ENCODE assay signal across 8 cellular contexts in genomic region chr2:9951272-9951521, GRCh38. TPM values are rescaled to one million over a fixed set of nuclear protein-coding genes. Genes with fewer than 3 reads are reported as not detected.
DNase-seq lines count a peak whose midpoint lies in the region; ATAC-seq and TF ChIP-seq lines count a peak whose summit lies in the region.

No MANE protein-coding gene starts in this region.

- H3K27me3 Mint-ChIP-seq in activated CD8-positive, alpha-beta memory T cell treated with anti-CD3 and anti-CD28 coated beads, Interleukin-2, amount 10 ng/mL, durations not matched to agents 7 days and 5 days: peaks cover 68% of the 10 kb centered on the region
- H3K27me3 Mint-ChIP-seq in activated naive CD8-positive, alpha-beta T cell treated with anti-CD3 and anti-CD28 coated beads for 36 hours: peaks cover 46% of the 10 kb centered on the region

- peak overlapping the region; percentile 63 for H3K4me3 Mint-ChIP-seq in activated CD8-positive, alpha-beta memory T cell treated with anti-CD3 and anti-CD28 coated beads, Interleukin-2, amount 10 ng/mL, durations not matched to agents 7 days and 5 days
- peak overlapping the region; percentile 70 for H3K4me3 Mint-ChIP-seq in activated naive CD8-positive, alpha-beta T cell treated with anti-CD3 and anti-CD28 coated beads for 36 hours

- ATAC-seq in activated CD8-positive, alpha-beta memory T cell treated with anti-CD3 and anti-CD28 coated beads, Interleukin-2, amount 10 ng/mL, durations not matched to agents 7 days and 5 days: no peak
- ATAC-seq in left lung (no peak), HG02981 (IDR thresholded peaks at IDR 0.05; ENCODE audit: unreplicated experiment) (no peak)

- H3K36me3 Mint-ChIP-seq in activated CD8-positive, alpha-beta memory T cell treated with anti-CD3 and anti-CD28 coated beads, Interleukin-2, amount 10 ng/mL, durations not matched to agents 7 days and 5 days: no peaks in the 10 kb centered on the region
- H3K36me3 Mint-ChIP-seq in activated naive CD8-positive, alpha-beta T cell treated with anti-CD3 and anti-CD28 coated beads for 36 hours: no peaks in the 10 kb centered on the region

- peaks cover 0 to 30% of the 10 kb centered on the region in 2 donors for H3K4me1 ChIP-seq in left lung
- H3K4me1 ChIP-seq in thymus (ENCODE audit: control insufficient read depth, insufficient read depth, low read length): peaks cover 8% of the 10 kb centered on the region

- H3K27me3 ChIP-seq in left lung (peaks cover 0 to 75% of the 10 kb centered on the region in 2 donors), thymus (ENCODE audit: control insufficient read depth, insufficient read depth) (peaks cover 38% of the 10 kb centered on the region)

- peaks cover 12% of the 10 kb centered on the region for H3K4me1 Mint-ChIP-seq in activated CD8-positive, alpha-beta memory T cell treated with anti-CD3 and anti-CD28 coated beads, Interleukin-2, amount 10 ng/mL, durations not matched to agents 7 days and 5 days
- peaks cover 5% of the 10 kb centered on the region for H3K4me1 Mint-ChIP-seq in activated naive CD8-positive, alpha-beta T cell treated with anti-CD3 and anti-CD28 coated beads for 36 hours

- CTCF ChIA-PET in activated CD8-positive, alpha-beta memory T cell treated with anti-CD3 and anti-CD28 coated beads, Interleukin-2, amount 10 ng/mL, durations not matched to agents 7 days and 5 days (lab: Charles Lee): no interaction called here

- TF ChIP-seq CTCF in left lung (IDR thresholded peaks at IDR 0.05): no peak

- no peak for DNase-seq in activated CD8-positive, alpha-beta memory T cell treated with anti-CD3 and anti-CD28 coated beads, Interleukin-2, amount 10 ng/mL, durations not matched to agents 7 days and 5 days
- DNase-seq in activated CD8-positive, alpha-beta memory T cell treated with anti-CD3 and anti-CD28 coated beads, Interleukin-2, amount 50 U/mL, for 48 hours: no peak
- no peak for DNase-seq in activated naive CD8-positive, alpha-beta T cell treated with anti-CD3 and anti-CD28 coated beads for 36 hours
- no peak for DNase-seq in left lung
- no peak for DNase-seq in activated CD4-positive, CD25-positive, alpha-beta regulatory T cell treated with anti-CD3 and anti-CD28 coated beads, Interleukin-2, amount 50 U/mL, for 72 hours
- DNase-seq in effector CD8-positive, alpha-beta T cell (lab: John Stamatoyannopoulos, UW): no peak

- H3K36me3 ChIP-seq in left lung (no peaks in the 10 kb centered on the region), thymus (ENCODE audit: control insufficient read depth, insufficient read depth) (no peaks in the 10 kb centered on the region)

- H3K27ac ChIP-seq in left lung (peak overlapping the region in 1 of 2 donors; percentile 67), thymus (ENCODE audit: low read depth) (peak overlapping the region; percentile 37)

- H3K4me3 ChIP-seq in left lung: peak overlapping the region; percentile 40 to 58
- H3K4me3 ChIP-seq in thymus (ENCODE audit: low read length): peak overlapping the region; percentile 87

- no peaks in the 10 kb centered on the region for H3K9me3 Mint-ChIP-seq in activated CD8-positive, alpha-beta memory T cell treated with anti-CD3 and anti-CD28 coated beads, Interleukin-2, amount 10 ng/mL, durations not matched to agents 7 days and 5 days (ENCODE audit: low read depth)
- H3K9me3 Mint-ChIP-seq in activated naive CD8-positive, alpha-beta T cell treated with anti-CD3 and anti-CD28 coated beads for 36 hours: no peaks in the 10 kb centered on the region

- no peak overlapping the region for H3K27ac Mint-ChIP-seq in activated CD8-positive, alpha-beta memory T cell treated with anti-CD3 and anti-CD28 coated beads, Interleukin-2, amount 10 ng/mL, durations not matched to agents 7 days and 5 days
- no peak overlapping the region for H3K27ac Mint-ChIP-seq in activated naive CD8-positive, alpha-beta T cell treated with anti-CD3 and anti-CD28 coated beads for 36 hours

- intact Hi-C loops in left lung (cut with DNase I): no loop called here

- under 1% methylated on average over 46 of the region's 47 CpGs for WGBS in thymus

- H3K9me3 ChIP-seq in left lung (no peaks in the 10 kb centered on the region), thymus (ENCODE audit: control insufficient read depth) (no peaks in the 10 kb centered on the region)

RNA-seq across cellular contexts. Expression of gene GRHL1, which starts 0.3 kb away (rescaled TPM):
- total RNA-seq in activated CD8-positive, alpha-beta memory T cell treated with anti-CD3 and anti-CD28 coated beads, Interleukin-2, amount 10 ng/mL, durations not matched to agents 7 days and 5 days: 1 to 10 TPM in 1 of 2 experiments, under 1 TPM in 1; 0.64 to 1.0 TPM
- total RNA-seq in activated naive CD8-positive, alpha-beta T cell treated with anti-CD3 and anti-CD28 coated beads for 36 hours: under 1 TPM; 0.49 to 0.76 TPM
- total RNA-seq in left lung: 1 to 10 TPM; 2.4 to 4.7 TPM
- polyA plus RNA-seq in thymus: 7.9 TPM
